8 cellular contexts compared by ENCODE assay signal in the genomic region with DNA sequence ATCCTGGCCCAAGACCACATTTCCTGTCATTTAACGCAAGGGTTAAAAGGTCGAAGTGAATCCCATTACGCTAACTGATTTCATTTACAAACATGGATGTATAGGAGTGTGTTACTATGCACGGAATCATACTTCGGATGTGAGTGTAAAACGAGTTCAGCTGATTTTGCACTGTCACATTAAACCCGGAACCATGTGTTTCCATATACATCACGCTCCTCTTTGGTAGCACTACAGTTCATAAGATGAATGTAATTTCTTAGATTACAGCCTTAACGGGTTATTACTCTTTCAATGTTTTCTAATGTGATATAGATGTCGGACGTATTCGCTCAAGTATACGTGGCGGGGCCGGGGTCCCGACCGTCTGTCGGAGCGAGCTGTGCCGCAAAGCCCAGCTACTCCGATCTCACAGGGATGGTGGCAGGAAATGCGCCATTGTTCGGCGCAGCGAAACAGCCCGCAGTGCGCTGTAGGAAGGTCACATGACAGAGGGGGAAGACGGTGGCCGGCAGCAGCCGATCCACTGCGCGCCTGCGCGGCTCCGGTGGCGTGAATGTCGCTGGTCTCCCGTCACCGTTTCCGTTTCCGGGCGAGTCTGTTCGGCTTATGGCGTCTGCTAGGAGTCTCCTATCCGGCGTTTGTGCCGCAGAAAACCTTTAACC.
DNase-seq lines count a peak whose midpoint lies in the region; ATAC-seq, FAIRE-seq and TF ChIP-seq lines count a peak whose summit lies in the region.

No MANE protein-coding gene starts in this region.

- peak; percentile 93 for ATAC-seq in HepG2
- no peak for ATAC-seq in GM19463 (IDR thresholded peaks at IDR 0.05; ENCODE audit: unreplicated experiment)

- intact Hi-C loops in HepG2 (cut with micrococcal nuclease; ENCODE audit: unreplicated experiment), result no loop called here

- FAIRE-seq in HepG2 (lab: Jason Lieb, UNC), result no peak

- H3K79me2 ChIP-seq in HepG2 (ENCODE audit: insufficient read depth, low read length), result no peaks in the 10 kb centered on the region

- no peaks in the 10 kb centered on the region for H3K27me3 ChIP-seq in AG04450 (ENCODE audit: control insufficient read depth, insufficient read depth, low read length)
- H3K27me3 ChIP-seq in HepG2 (ENCODE audit: control insufficient read depth in 1 of 2, insufficient read depth in 2 of 2, low read length in 2 of 2), result no peaks in the 10 kb centered on the region

- H2AFZ ChIP-seq in HepG2 (ENCODE audit: low read length), result peak overlapping the region; percentile 94

- POLR2A ChIA-PET in AG04450 (lab: Yijun Ruan, JAX) (interaction anchor here (1.0 to 1.4 kb wide), 2 partner anchors 85 to 666 kb away, joined by 3 to 4 read pairs; a partner anchor contains a TSS), HepG2 (lab: Yijun Ruan, JAX) (no interaction called here)
- POLR2A ChIA-PET in activated CD4-positive, alpha-beta memory T cell treated with anti-CD3 and anti-CD28 coated beads, Interleukin-2, amount 10 ng/mL, durations not matched to agents 7 days and 5 days (lab: Charles Lee), result no interaction called here

- no peaks in the 10 kb centered on the region for H3K27me3 Mint-ChIP-seq in IgD-negative memory B cell
- H3K27me3 Mint-ChIP-seq in activated CD4-positive, alpha-beta memory T cell treated with anti-CD3 and anti-CD28 coated beads, Interleukin-2, amount 10 ng/mL, durations not matched to agents 7 days and 5 days, result no peaks in the 10 kb centered on the region

- 38% methylated on average over 31 of the region's 47 CpGs for WGBS in HepG2 (ENCODE audit: low lambda C conversion rate)

- no peaks in the 10 kb centered on the region for H3K36me3 ChIP-seq in HepG2 (replicated peaks in 1 of 2; ENCODE audit: control insufficient read depth in 1 of 2, insufficient read depth in 2 of 2, low read length in 2 of 2)

- H3K9me3 Mint-ChIP-seq in IgD-negative memory B cell, result peaks cover 9 to 19% (median 18%) of the 10 kb centered on the region in 3 donors
- peaks cover 29% of the 10 kb centered on the region for H3K9me3 Mint-ChIP-seq in activated CD4-positive, alpha-beta memory T cell treated with anti-CD3 and anti-CD28 coated beads, Interleukin-2, amount 10 ng/mL, durations not matched to agents 7 days and 5 days

- DNase-seq in AG04450 (ENCODE audit: low read depth, low spot score) (peak; percentile 52), ecto neural progenitor cell (ENCODE audit: low spot score) (peak; percentile 92), HepG2 (ENCODE audit: low spot score) (peak; percentile 67), NCI-H226 (no peak)
- DNase-seq in activated CD4-positive, alpha-beta memory T cell treated with anti-CD3 and anti-CD28 coated beads, Interleukin-2, amount 10 ng/mL, durations not matched to agents 7 days and 5 days, result peak; percentile 66
- DNase-seq in stimulated activated CD4-positive, alpha-beta T cell treated with anti-CD3 and anti-CD28 coated beads, Interleukin-2, amount 100 ng/mL, for 48 hours, result peak; percentile 30 to 32

- H3K4me3 Mint-ChIP-seq in IgD-negative memory B cell, result peak overlapping the region in 3 of 4 donors; percentile 58 to 86 (median 61)
- peak overlapping the region; percentile 75 for H3K4me3 Mint-ChIP-seq in activated CD4-positive, alpha-beta memory T cell treated with anti-CD3 and anti-CD28 coated beads, Interleukin-2, amount 10 ng/mL, durations not matched to agents 7 days and 5 days

- peaks cover 3% of the 10 kb centered on the region for H3K36me3 Mint-ChIP-seq in IgD-negative memory B cell
- H3K36me3 Mint-ChIP-seq in activated CD4-positive, alpha-beta memory T cell treated with anti-CD3 and anti-CD28 coated beads, Interleukin-2, amount 10 ng/mL, durations not matched to agents 7 days and 5 days (ENCODE audit: low read depth), result peaks cover 6% of the 10 kb centered on the region

- TF ChIP-seq RAD21 in HepG2 (CRISPR knock-in tag; IDR thresholded peaks at IDR 0.05), result no peak

- peak overlapping the region; percentile 63 for H3K4me3 ChIP-seq in AG04450 (ENCODE audit: low read depth, low read length)
- H3K4me3 ChIP-seq in HepG2 (replicated peaks in 1 of 3; ENCODE audit: insufficient read depth in 1 of 3, low read depth in 2 of 3, low read length in 3 of 3), result peak overlapping the region in 2 of 3 experiments; percentile 35 to 57; a peak in 5 of 6 replicates

- in situ Hi-C loops in HepG2 (cut with HindIII; ENCODE audit: extremely low pct_ligation_motif_present, low pct_unique_long_range_greater_than_20kb), result no loop called here

- no peaks in the 10 kb centered on the region for H3K4me1 Mint-ChIP-seq in IgD-negative memory B cell
- peaks cover 3% of the 10 kb centered on the region for H3K4me1 Mint-ChIP-seq in activated CD4-positive, alpha-beta memory T cell treated with anti-CD3 and anti-CD28 coated beads, Interleukin-2, amount 10 ng/mL, durations not matched to agents 7 days and 5 days

- H3K9me3 ChIP-seq in AG04450 (ENCODE audit: control insufficient read depth, insufficient read depth, low read length) (peaks cover 9% of the 10 kb centered on the region; the same call in 1 of the 2 replicates), HepG2 (ENCODE audit: low read length) (peaks cover 65% of the 10 kb centered on the region)

- H3K27ac Mint-ChIP-seq in IgD-negative memory B cell, result no peak overlapping the region
- peak overlapping the region; percentile 76 for H3K27ac Mint-ChIP-seq in activated CD4-positive, alpha-beta memory T cell treated with anti-CD3 and anti-CD28 coated beads, Interleukin-2, amount 10 ng/mL, durations not matched to agents 7 days and 5 days

- BruUV-seq in HepG2 (replicated peaks; lab: Mats Ljungman, UMichigan), result no TSS peak

- CTCF ChIA-PET in AG04450 (lab: Charles Lee), result no interaction called here
- CTCF ChIA-PET in activated CD4-positive, alpha-beta memory T cell treated with anti-CD3 and anti-CD28 coated beads, Interleukin-2, amount 10 ng/mL, durations not matched to agents 7 days and 5 days (lab: Charles Lee), result no interaction called here
- CTCF ChIA-PET in HepG2 (lab: Yijun Ruan, JAX; ENCODE audit: low intra/inter-chr PET ratio, low total read pairs), result no interaction called here

- no peaks in the 10 kb centered on the region for H3K4me1 ChIP-seq in HepG2 (ENCODE audit: insufficient read depth, low read length)

- no peak for TF ChIP-seq CTCF in AG04450 (IDR thresholded peaks at IDR 0.05; ENCODE audit: low read depth, low read length)
- TF ChIP-seq CTCF in HepG2 (CRISPR knock-in tag; IDR thresholded peaks at IDR 0.05), result no peak

- peak overlapping the region; percentile 79 for H3K27ac ChIP-seq in AG04450 (ENCODE audit: low read depth, low read length)
- H3K27ac ChIP-seq in HepG2 (ENCODE audit: extremely low read length, insufficient read depth, low read length), result peak overlapping the region; percentile 13

- H4K20me1 ChIP-seq in HepG2 (ENCODE audit: insufficient read depth, low read length), result no peaks in the 10 kb centered on the region

- TF ChIP-seq POLR2A in HepG2 (IDR thresholded peaks at IDR 0.05; ENCODE audit: insufficient read depth in 1 of 2, low read depth in 2 of 2, low read length in 2 of 2), result peak in 1 of 2 experiments; percentile 37; a peak in 1 of 4 replicates

- no peak overlapping the region for H3K9ac ChIP-seq in HepG2 (ENCODE audit: insufficient read depth, low read depth, low read length)

- peak overlapping the region; percentile 64 for H3K4me2 ChIP-seq in HepG2 (ENCODE audit: low read depth, low read length)

- TF ChIP-seq EP300 in HepG2 (IDR thresholded peaks at IDR 0.05; ENCODE audit: low read depth in 2 of 2, low read length in 2 of 2), result no peak
- TF ChIP-seq EP300 in HepG2 (CRISPR knock-in tag; IDR thresholded peaks at IDR 0.05; ENCODE audit: borderline replicate concordance), result no peak

TF ChIP-seq in HepG2, 621 proteins besides CTCF, POLR2A, EP300 and RAD21 (continues in another document):
- TF ChIP-seq ZKSCAN8 (CRISPR knock-in tag; IDR thresholded peaks at IDR 0.05; ENCODE audit: borderline replicate concordance) (no peak), ZNF367 (CRISPR knock-in tag; IDR thresholded peaks at IDR 0.05; ENCODE audit: borderline replicate concordance) (no peak), ZBTB38 (CRISPR knock-in tag; IDR thresholded peaks at IDR 0.05) (peak; percentile 71), MIER2 (CRISPR knock-in tag; IDR thresholded peaks at IDR 0.05) (no peak), NPAS2 (CRISPR knock-in tag; IDR thresholded peaks at IDR 0.05; ENCODE audit: borderline replicate concordance) (no peak), ZNF773 (CRISPR knock-in tag; IDR thresholded peaks at IDR 0.05; ENCODE audit: borderline replicate concordance) (no peak), SP2 (CRISPR knock-in tag; IDR thresholded peaks at IDR 0.05) (no peak), SPEN (CRISPR knock-in tag; IDR thresholded peaks at IDR 0.05; ENCODE audit: low read depth) (peak; percentile 63; the same call in 1 of the 2 replicates), NONO (IDR thresholded peaks at IDR 0.05) (no peak), NONO (CRISPR knock-in tag; conservative IDR thresholded peaks at IDR 0.05) (no peak; the same call in 1 of the 2 replicates)
- TF ChIP-seq, protein P1, sequence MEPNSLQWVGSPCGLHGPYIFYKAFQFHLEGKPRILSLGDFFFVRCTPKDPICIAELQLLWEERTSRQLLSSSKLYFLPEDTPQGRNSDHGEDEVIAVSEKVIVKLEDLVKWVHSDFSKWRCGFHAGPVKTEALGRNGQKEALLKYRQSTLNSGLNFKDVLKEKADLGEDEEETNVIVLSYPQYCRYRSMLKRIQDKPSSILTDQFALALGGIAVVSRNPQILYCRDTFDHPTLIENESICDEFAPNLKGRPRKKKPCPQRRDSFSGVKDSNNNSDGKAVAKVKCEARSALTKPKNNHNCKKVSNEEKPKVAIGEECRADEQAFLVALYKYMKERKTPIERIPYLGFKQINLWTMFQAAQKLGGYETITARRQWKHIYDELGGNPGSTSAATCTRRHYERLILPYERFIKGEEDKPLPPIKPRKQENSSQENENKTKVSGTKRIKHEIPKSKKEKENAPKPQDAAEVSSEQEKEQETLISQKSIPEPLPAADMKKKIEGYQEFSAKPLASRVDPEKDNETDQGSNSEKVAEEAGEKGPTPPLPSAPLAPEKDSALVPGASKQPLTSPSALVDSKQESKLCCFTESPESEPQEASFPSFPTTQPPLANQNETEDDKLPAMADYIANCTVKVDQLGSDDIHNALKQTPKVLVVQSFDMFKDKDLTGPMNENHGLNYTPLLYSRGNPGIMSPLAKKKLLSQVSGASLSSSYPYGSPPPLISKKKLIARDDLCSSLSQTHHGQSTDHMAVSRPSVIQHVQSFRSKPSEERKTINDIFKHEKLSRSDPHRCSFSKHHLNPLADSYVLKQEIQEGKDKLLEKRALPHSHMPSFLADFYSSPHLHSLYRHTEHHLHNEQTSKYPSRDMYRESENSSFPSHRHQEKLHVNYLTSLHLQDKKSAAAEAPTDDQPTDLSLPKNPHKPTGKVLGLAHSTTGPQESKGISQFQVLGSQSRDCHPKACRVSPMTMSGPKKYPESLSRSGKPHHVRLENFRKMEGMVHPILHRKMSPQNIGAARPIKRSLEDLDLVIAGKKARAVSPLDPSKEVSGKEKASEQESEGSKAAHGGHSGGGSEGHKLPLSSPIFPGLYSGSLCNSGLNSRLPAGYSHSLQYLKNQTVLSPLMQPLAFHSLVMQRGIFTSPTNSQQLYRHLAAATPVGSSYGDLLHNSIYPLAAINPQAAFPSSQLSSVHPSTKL (CRISPR knock-in tag; IDR thresholded peaks at IDR 0.05), result peak; percentile 26; the same call in 1 of the 2 replicates
